In the genomic region with DNA sequence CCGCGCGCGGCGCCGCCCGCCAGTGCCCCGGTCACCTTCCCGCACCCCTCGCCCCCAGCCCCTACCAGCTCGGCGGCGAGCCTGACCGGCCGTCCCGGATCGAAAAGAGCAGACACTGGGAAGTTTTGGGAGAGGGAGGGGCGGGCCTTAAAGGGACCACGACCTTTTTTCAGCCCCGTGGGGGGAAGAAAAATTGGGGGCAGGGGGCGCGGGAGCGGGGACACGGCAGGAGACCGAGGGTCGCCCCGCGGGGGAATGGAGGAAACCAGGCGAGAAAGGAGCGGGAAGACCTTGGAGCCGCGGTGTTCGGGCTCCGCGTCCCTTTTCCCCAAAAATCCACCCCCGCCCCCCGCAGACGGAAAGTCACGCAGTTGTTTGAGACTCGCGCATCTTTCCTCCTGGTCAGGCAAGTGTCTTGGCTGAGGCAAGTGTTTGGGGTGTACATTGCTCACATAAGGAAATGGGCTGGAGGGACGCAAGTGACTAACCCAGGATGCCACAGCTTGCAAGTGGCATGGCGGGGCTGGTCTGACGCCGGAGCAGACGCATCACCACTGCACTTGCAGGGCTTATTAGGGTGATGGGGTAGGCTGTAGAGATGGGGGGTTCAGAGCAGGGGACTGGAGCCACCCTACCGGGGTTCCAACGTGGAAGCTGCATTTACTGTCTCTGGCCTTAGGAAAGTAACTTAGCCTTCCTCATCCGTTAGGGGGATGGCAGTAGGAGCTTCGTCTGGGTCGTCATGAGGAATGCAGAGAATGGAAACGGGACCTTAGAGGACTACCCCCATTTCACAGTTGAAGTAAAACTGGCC, we compare ENCODE assay signal across 8 cellular contexts. TPM values are rescaled to one million over a fixed set of nuclear protein-coding genes. Genes with fewer than 3 reads are reported as not detected.
DNase-seq lines count a peak whose midpoint lies in the region; ATAC-seq, FAIRE-seq and TF ChIP-seq lines count a peak whose summit lies in the region.

No MANE protein-coding gene starts in this region.

- peaks cover 13% of the 10 kb centered on the region for H3K4me1 Mint-ChIP-seq in glutamatergic neuron (ENCODE audit: low read depth, unreplicated experiment)

- H3K4me1 ChIP-seq in A549 (peaks cover 25% of the 10 kb centered on the region), SJCRH30 (peaks cover 10% of the 10 kb centered on the region), osteoblast (ENCODE audit: insufficient read depth, low read length) (peaks cover 29% of the 10 kb centered on the region), aorta (ENCODE audit: control insufficient read depth in 1 of 2, insufficient read depth in 2 of 2, low read length in 2 of 2) (no peaks in the 10 kb centered on the region)

- peaks cover 18% of the 10 kb centered on the region for H3K79me2 ChIP-seq in osteoblast (ENCODE audit: insufficient read depth, low read length)

- POLR2A ChIA-PET in A549 (lab: Yijun Ruan, JAX): interaction anchor here (0.6 to 3.2 kb wide), 22 partner anchors 10 to 478 kb away, joined by 3 to 26 read pairs (median 5); partner anchors contain the start of genes ACTN4, ECH1, EIF3K and FAM98C

- TF ChIP-seq CTCF in A549 (IDR thresholded peaks at IDR 0.05) (0 out of 3 replicates have a peak, but pooled peaks have one; percentile 17), glutamatergic neuron (IDR thresholded peaks at IDR 0.05; ENCODE audit: partially characterized antibody, unreplicated experiment) (no peak), osteoblast (IDR thresholded peaks at IDR 0.05; ENCODE audit: extremely low read depth, low read depth, low read length) (no peak)

- DNase-seq in A549 (ENCODE audit: low read depth in 1 of 2, low spot score in 1 of 2): peak; percentile 86 to 89
- DNase-seq in H4 (ENCODE audit: low spot score): peak; percentile 72
- peak; percentile 73 to 76 for DNase-seq in SJCRH30
- DNase-seq in activated naive CD4-positive, alpha-beta T cell treated with anti-CD3 and anti-CD28 coated beads, Interleukin-2, amount 50 U/mL, for 72 hours (ENCODE audit: low spot score in 2 of 2): peak; percentile 57 to 83
- peak; percentile 35 for DNase-seq in glutamatergic neuron
- peak; percentile 98 for DNase-seq in osteoblast (ENCODE audit: insufficient read length, low spot score, missing footprints)
- peak; percentile 79 to 89 for DNase-seq in aorta
- no peak for DNase-seq in NCI-H187 treated with DMSO at 0.1 percent for 48 hours (lab: John Stamatoyannopoulos, UW)

- 2% methylated on average over 31 of the region's 52 CpGs for WGBS in A549 (ENCODE audit: missing lambda C conversion rate)
- WGBS in aorta, 2 donors: 0 to 1% methylated on average over 52 of the region's 52 CpGs

- peak overlapping the region; percentile 93 to 99 for H3K27ac Mint-ChIP-seq in activated naive CD4-positive, alpha-beta T cell treated with anti-CD3 and anti-CD28 coated beads, Interleukin-2, amount 50 U/mL, for 72 hours
- peak overlapping the region; percentile 88 for H3K27ac Mint-ChIP-seq in glutamatergic neuron (ENCODE audit: unreplicated experiment)

- peaks cover 17% of the 10 kb centered on the region for H4K20me1 ChIP-seq in osteoblast (ENCODE audit: insufficient read depth, low read length)

- TF ChIP-seq POLR2A in A549 (IDR thresholded peaks at IDR 0.05; ENCODE audit: low read length): peak; percentile 89

- intact Hi-C loops in aorta (cut with DNase I): loop anchor here in 1 of 2 donors (5.0 kb wide), 2 partner anchors 235 to 515 kb away; partner anchors contain the start of genes CATSPERG, EIF3K and MAP4K1

- no peak; a peak in 1 of 5 replicates for TF ChIP-seq RAD21 in A549 (conservative IDR thresholded peaks at IDR 0.05 in 1 of 2, IDR thresholded peaks at IDR 0.05 in 1 of 2)

- H3K27ac ChIP-seq in A549 (peak overlapping the region; percentile 93 to 95), SJCRH30 (peak overlapping the region; percentile 86), osteoblast (ENCODE audit: low read depth, low read length) (peak overlapping the region; percentile 87), aorta (ENCODE audit: low read depth in 1 of 2, low read length in 2 of 2) (peak overlapping the region; percentile 82 to 91)

- H3K9me3 Mint-ChIP-seq in activated naive CD4-positive, alpha-beta T cell treated with anti-CD3 and anti-CD28 coated beads, Interleukin-2, amount 50 U/mL, for 72 hours: no peaks in the 10 kb centered on the region
- H3K9me3 Mint-ChIP-seq in glutamatergic neuron (ENCODE audit: unreplicated experiment): peaks cover 25% of the 10 kb centered on the region

- ATAC-seq in A549: peak; percentile 4 to 20
- peak in 1 of 2 donors; percentile 29 for ATAC-seq in activated naive CD4-positive, alpha-beta T cell treated with anti-CD3 and anti-CD28 coated beads, Interleukin-2, amount 50 U/mL, for 72 hours
- ATAC-seq in aorta (ENCODE audit: low FRiP score): no peak

- H3K4me2 ChIP-seq in A549 (peak overlapping the region; percentile 70), osteoblast (ENCODE audit: insufficient read depth, low read length) (peak overlapping the region; percentile 96)

- peaks cover 28 to 34% of the 10 kb centered on the region in 2 donors for H3K36me3 Mint-ChIP-seq in activated naive CD4-positive, alpha-beta T cell treated with anti-CD3 and anti-CD28 coated beads, Interleukin-2, amount 50 U/mL, for 72 hours
- peaks cover 5% of the 10 kb centered on the region for H3K36me3 Mint-ChIP-seq in glutamatergic neuron (ENCODE audit: unreplicated experiment)

- H3K27me3 ChIP-seq in SJCRH30: no peaks in the 10 kb centered on the region
- H3K27me3 ChIP-seq in osteoblast (ENCODE audit: insufficient read depth, low read length): no peaks in the 10 kb centered on the region
- H3K27me3 ChIP-seq in aorta (ENCODE audit: control insufficient read depth in 1 of 2, insufficient read depth in 2 of 2, low read length in 1 of 2): no peaks in the 10 kb centered on the region

- H3K4me3 ChIP-seq in A549: peak overlapping the region; percentile 64
- H3K4me3 ChIP-seq in SJCRH30: peak overlapping the region; percentile 81
- peak overlapping the region; percentile 88 for H3K4me3 ChIP-seq in osteoblast (ENCODE audit: insufficient read depth, low read length)
- peak overlapping the region; percentile 86 to 92 for H3K4me3 ChIP-seq in aorta (ENCODE audit: low read length in 2 of 2)

- H3K27me3 Mint-ChIP-seq in glutamatergic neuron (ENCODE audit: unreplicated experiment): peaks cover 28% of the 10 kb centered on the region

- peak; percentile 96 for FAIRE-seq in A549 (lab: Jason Lieb, UNC)

- H3K36me3 ChIP-seq in SJCRH30: peaks cover 15% of the 10 kb centered on the region
- peaks cover 12% of the 10 kb centered on the region for H3K36me3 ChIP-seq in osteoblast (ENCODE audit: insufficient read depth, low read length)
- H3K36me3 ChIP-seq in aorta (ENCODE audit: control insufficient read depth in 1 of 2, insufficient read depth in 2 of 2, low read length in 1 of 2): no peaks in the 10 kb centered on the region

- peak overlapping the region; percentile 93 for H3K4me3 Mint-ChIP-seq in glutamatergic neuron (ENCODE audit: unreplicated experiment)

- CTCF ChIA-PET in A549 (lab: Yijun Ruan, JAX): interaction anchor here (0.6 to 4.3 kb wide), 25 partner anchors 10 to 449 kb away, joined by 3 to 51 read pairs (median 4); partner anchors contain the start of genes ECH1, FAM98C, MRPS12 and SARS2

- no peak; a peak in 2 of 5 replicates for TF ChIP-seq EP300 in A549 (IDR thresholded peaks at IDR 0.05)

- peak overlapping the region; percentile 91 for H2AFZ ChIP-seq in osteoblast (ENCODE audit: low read length)

- H3K9me3 ChIP-seq in A549 (no peaks in the 10 kb centered on the region), SJCRH30 (replicated peaks) (no peaks in the 10 kb centered on the region), osteoblast (ENCODE audit: low read depth, low read length) (no peaks in the 10 kb centered on the region), aorta (ENCODE audit: control insufficient read depth, low read length) (no peaks in the 10 kb centered on the region)

RNA-seq across cellular contexts. Expression of gene HNRNPL, which starts 2.7 kb away (rescaled TPM):
- polyA plus RNA-seq in A549 (2011; rRNA removed): 440 and 487 TPM in 2 replicates
- 346 and 419 TPM in 2 replicates for polyA plus RNA-seq in A549 (2012; cell fraction: cytosol; rRNA removed)
- polyA plus RNA-seq in A549 (2012; cell fraction: nucleus; rRNA removed): 557 and 713 TPM in 2 replicates
- 372 to 383 TPM (median 380 TPM) in 3 replicates for polyA plus RNA-seq in A549 (2017; fragmentation: RNase III; extraction: RNeasy Plus Mini Kit Qiagen cat#74134 plus additional on column Dnase treatment)
- 477 and 485 TPM in 2 replicates for polyA minus RNA-seq in A549 (2011; rRNA and poly(A)+ RNA removed)
- 249 and 281 TPM in 2 replicates for total RNA-seq in H4 (2014; rRNA removed; shearing (Covaris generic))
- total RNA-seq in SJCRH30 (2014; rRNA removed; shearing (Covaris generic)): 454 and 471 TPM in 2 replicates
- total RNA-seq in activated naive CD4-positive, alpha-beta T cell treated with anti-CD3 and anti-CD28 coated beads, Interleukin-2, amount 50 U/mL, for 72 hours: 100 to 1,000 TPM; 658 to 720 TPM
- 371 TPM for total RNA-seq in glutamatergic neuron (ENCODE audit: unreplicated experiment)
- total RNA-seq in osteoblast: 188 and 201 TPM in 2 replicates
- 100 to 1,000 TPM; 220 TPM for total RNA-seq in aorta
- polyA plus RNA-seq in aorta: 100 to 1,000 TPM in 1 of 2 donors, 10 to 100 TPM in 1; 83.3 to 150 TPM

RNA-seq across cellular contexts. Expression of gene ECH1, which starts 20.8 kb away (rescaled TPM):
- polyA plus RNA-seq in A549 (2011; rRNA removed) (383 and 431 TPM in 2 replicates), A549 (2017; fragmentation: RNase III; extraction: RNeasy Plus Mini Kit Qiagen cat#74134 plus additional on column Dnase treatment) (393 to 394 TPM (median 394 TPM) in 3 replicates), aorta (100 to 1,000 TPM; 139 to 190 TPM)
- polyA plus RNA-seq in A549 (2012; cell fraction: cytosol; rRNA removed): 437 and 495 TPM in 2 replicates
- polyA plus RNA-seq in A549 (2012; cell fraction: nucleus; rRNA removed): 459 and 460 TPM in 2 replicates
- polyA minus RNA-seq in A549 (2011; rRNA and poly(A)+ RNA removed): 166 and 194 TPM in 2 replicates
- 73.8 and 108 TPM in 2 replicates for total RNA-seq in H4 (2014; rRNA removed; shearing (Covaris generic))
- total RNA-seq in SJCRH30 (2014; rRNA removed; shearing (Covaris generic)): 55.8 and 64.6 TPM in 2 replicates
- total RNA-seq in activated naive CD4-positive, alpha-beta T cell treated with anti-CD3 and anti-CD28 coated beads, Interleukin-2, amount 50 U/mL, for 72 hours: 100 to 1,000 TPM; 129 to 170 TPM
- total RNA-seq in glutamatergic neuron (ENCODE audit: unreplicated experiment) (77.8 TPM), osteoblast (35.1 and 36.9 TPM in 2 replicates), aorta (10 to 100 TPM; 92.2 to 95.1 TPM)

RNA-seq across cellular contexts. Expression of gene RINL, which starts 25.6 kb away (rescaled TPM):
- 6.3 and 6.6 TPM in 2 replicates for polyA plus RNA-seq in A549 (2011; rRNA removed)
- polyA plus RNA-seq in A549 (2012; cell fraction: cytosol; rRNA removed): 3.6 and 3.7 TPM in 2 replicates
- polyA plus RNA-seq in A549 (2012; cell fraction: nucleus; rRNA removed): 2.1 and 2.8 TPM in 2 replicates
- polyA plus RNA-seq in A549 (2017; fragmentation: RNase III; extraction: RNeasy Plus Mini Kit Qiagen cat#74134 plus additional on column Dnase treatment): 2.9 to 3.5 TPM (median 3.1 TPM) in 3 replicates
- 4.3 and 5.2 TPM in 2 replicates for polyA minus RNA-seq in A549 (2011; rRNA and poly(A)+ RNA removed)
- 0.23 and 1.2 TPM in 2 replicates for total RNA-seq in H4 (2014; rRNA removed; shearing (Covaris generic))
- 0.35 and 0.79 TPM in 2 replicates for total RNA-seq in SJCRH30 (2014; rRNA removed; shearing (Covaris generic))
- total RNA-seq in activated naive CD4-positive, alpha-beta T cell treated with anti-CD3 and anti-CD28 coated beads, Interleukin-2, amount 50 U/mL, for 72 hours: 100 to 1,000 TPM; 105 to 137 TPM
- total RNA-seq in glutamatergic neuron (ENCODE audit: unreplicated experiment): 2.7 TPM
- 2.5 and 3.2 TPM in 2 replicates for total RNA-seq in osteoblast
- total RNA-seq in aorta: 1 to 10 TPM; 3.3 to 5.7 TPM
- polyA plus RNA-seq in aorta: 1 to 10 TPM; 1.8 to 5.4 TPM

RNA-seq across cellular contexts. Expression of gene LGALS4, which starts 39.7 kb away (rescaled TPM):
- polyA plus RNA-seq in A549 (2011; rRNA removed) (2.5 and 3.3 TPM in 2 replicates), A549 (2017; fragmentation: RNase III; extraction: RNeasy Plus Mini Kit Qiagen cat#74134 plus additional on column Dnase treatment) (0.38 to 0.94 TPM (median 0.84 TPM) in 3 replicates), aorta (100 to 1,000 TPM in 1 of 2 donors, 1 to 10 TPM in 1; 9.1 to 544 TPM)
- 0.87 and 1.2 TPM in 2 replicates for polyA plus RNA-seq in A549 (2012; cell fraction: cytosol; rRNA removed)
- 4.4 and 6.3 TPM in 2 replicates for polyA plus RNA-seq in A549 (2012; cell fraction: nucleus; rRNA removed)
- polyA minus RNA-seq in A549 (2011; rRNA and poly(A)+ RNA removed): 1.7 and 2.4 TPM in 2 replicates
- total RNA-seq in H4 (2014; rRNA removed; shearing (Covaris generic)): 0.54 and 1.3 TPM in 2 replicates
- total RNA-seq in SJCRH30 (2014; rRNA removed; shearing (Covaris generic)): 0.06 and 0.66 TPM in 2 replicates
- total RNA-seq in activated naive CD4-positive, alpha-beta T cell treated with anti-CD3 and anti-CD28 coated beads, Interleukin-2, amount 50 U/mL, for 72 hours: under 1 TPM; 0.59 to 0.66 TPM
- total RNA-seq in glutamatergic neuron (ENCODE audit: unreplicated experiment) (not detected), osteoblast (not detected in 2 replicates), aorta (1 to 10 TPM in 1 of 2 donors, under 1 TPM in 1; 0.51 to 2.9 TPM)

RNA-seq across cellular contexts. Expression of gene SIRT2, which starts 47.0 kb away (rescaled TPM):
- polyA plus RNA-seq in A549 (2011; rRNA removed): 28.6 and 31.5 TPM in 2 replicates
- polyA plus RNA-seq in A549 (2012; cell fraction: cytosol; rRNA removed): 32.7 and 36.6 TPM in 2 replicates
- polyA plus RNA-seq in A549 (2012; cell fraction: nucleus; rRNA removed): 57.0 and 61.5 TPM in 2 replicates
- 28.3 to 30.4 TPM (median 30.4 TPM) in 3 replicates for polyA plus RNA-seq in A549 (2017; fragmentation: RNase III; extraction: RNeasy Plus Mini Kit Qiagen cat#74134 plus additional on column Dnase treatment)
- polyA minus RNA-seq in A549 (2011; rRNA and poly(A)+ RNA removed): 23.2 and 27.7 TPM in 2 replicates
- total RNA-seq in H4 (2014; rRNA removed; shearing (Covaris generic)): 64.6 and 74.6 TPM in 2 replicates
- total RNA-seq in SJCRH30 (2014; rRNA removed; shearing (Covaris generic)): 42.1 and 44.6 TPM in 2 replicates
- total RNA-seq in activated naive CD4-positive, alpha-beta T cell treated with anti-CD3 and anti-CD28 coated beads, Interleukin-2, amount 50 U/mL, for 72 hours: 10 to 100 TPM; 31.5 to 46.0 TPM
- total RNA-seq in glutamatergic neuron (ENCODE audit: unreplicated experiment): 91.3 TPM
- total RNA-seq in osteoblast: 76.9 and 77.4 TPM in 2 replicates
- 10 to 100 TPM; 34.6 to 42.4 TPM for total RNA-seq in aorta
- 10 to 100 TPM; 34.8 to 51.2 TPM for polyA plus RNA-seq in aorta

Comparison
In these comparisons a context has a peak if more than half of its experiments do, and no peak if none do; other contexts are left out.
1. RNA of gene RINL, which starts 25.6 kb away (total RNA-seq): 105 to 137 TPM in activated naive CD4-positive, alpha-beta T cell treated with anti-CD3 and anti-CD28 coated beads, Interleukin-2, amount 50 U/mL, for 72 hours; 3.3 to 5.7 TPM in aorta, 2.7 TPM in glutamatergic neuron (single experiment), 2.5 to 3.2 TPM in osteoblast, 0.23 to 1.2 TPM in H4 and 0.35 to 0.79 TPM in SJCRH30; every median in the first group is over 10 times any median in the second.
2. Peak in every context shown above with its lines, with median percentiles within 50 percentile points of each other: H3K27ac ChIP-seq and H3K4me3 ChIP-seq.